23 cellular contexts compared by ENCODE assay signal in genomic region chr4:6232836-6233785, GRCh38. TPM values are rescaled to one million over a fixed set of nuclear protein-coding genes. Genes with fewer than 3 reads are reported as not detected.
"Had no signal": no experiment of that assay in that cellular context is flagged by ENCODE, and none has a peak within 500 bp of the region (broad histone marks: within the 10 kb centered on the region; RNA-seq: fewer than 3 reads in every experiment).

No MANE protein-coding gene starts in this region.

- H3K4me3 ChIP-seq: skin epidermis, thoracic aorta had no signal

- H3K9me3 ChIP-seq: thoracic aorta had no signal

- H3K4me1 ChIP-seq: parathyroid adenoma had no signal

- H3K36me3 ChIP-seq: thoracic aorta had no signal

- DNase-seq: activated CD4-positive, alpha-beta memory T cell treated with anti-CD3 and anti-CD28 coated beads for 36 hours; activated CD4-positive, alpha-beta T cell treated with anti-CD3 and anti-CD28 coated beads for 48 hours; activated gamma-delta T cell; activated T-cell treated with anti-CD3 and anti-CD28 coated beads for 4 hours; caudate nucleus; dermis blood vessel endothelial cell; effector CD8-positive, alpha-beta T cell; hippocampal formation; left cardiac atrium; mesenchymal stem cell; right cardiac atrium; stimulated activated CD4-positive, alpha-beta T cell treated with anti-CD3 and anti-CD28 coated beads, Interleukin-2, amount 100 ng/mL, for 24 hours; stimulated activated CD8-positive, alpha-beta memory T cell treated with anti-CD3 and anti-CD28 coated beads, Interleukin-4, amount 100 ng/mL, for 48 hours; stimulated activated naive B cell treated with anti-CD40 and anti-IgM and Interleukin-4, amounts not matched to agents 10 μg/mL and 1 μg/mL and 100 μg/mL, for 72 hours; SW 1271; T-helper 17 cell had no signal

- H3K27ac ChIP-seq: parathyroid adenoma, skin epidermis, thoracic aorta had no signal

RNA-seq across cellular contexts. Expression of gene JAKMIP1, which starts 32.8 kb away (rescaled TPM):
- total RNA-seq: dermis blood vessel endothelial cell, esophagus mucosa, lower leg skin, myocyte, pulmonary artery endothelial cell had no signal
